Comparison of ENCODE assay signal across 26 cellular contexts in the genomic region with DNA sequence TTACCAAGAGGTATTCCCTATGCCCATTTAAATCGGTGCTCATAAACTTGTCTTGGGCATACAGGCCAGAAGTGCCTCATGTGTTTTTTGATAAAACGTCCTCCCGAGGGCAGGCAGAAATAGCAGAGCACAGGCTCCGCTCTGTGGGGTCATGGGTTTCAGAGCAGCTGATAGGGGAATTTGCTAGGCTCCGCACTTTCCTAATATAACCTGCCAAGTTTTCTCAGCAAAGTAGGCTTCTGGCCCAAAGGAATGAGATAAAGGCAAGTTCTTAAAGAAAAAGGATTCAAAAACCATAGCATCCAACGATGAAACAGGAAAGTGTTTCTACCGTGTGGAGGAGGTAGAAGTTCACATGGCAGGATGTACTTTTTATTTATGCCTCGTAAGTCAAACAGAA.
DNase-seq lines count a peak whose midpoint lies in the region; ATAC-seq and TF ChIP-seq lines count a peak whose summit lies in the region.
"Had no signal": no experiment of that assay in that cellular context is flagged by ENCODE, and none has a peak within 500 bp of the region (broad histone marks: within the 10 kb centered on the region; RNA-seq: fewer than 3 reads in every experiment).

No MANE protein-coding gene starts in this region.

- no peaks in the 10 kb centered on the region for H3K36me3 ChIP-seq in right atrium auricular region
- H3K36me3 ChIP-seq in ovary: no peaks in the 10 kb centered on the region
- H3K36me3 ChIP-seq in thyroid gland: no peaks in the 10 kb centered on the region
- no peaks in the 10 kb centered on the region for H3K36me3 ChIP-seq in lower lobe of right lung
- H3K36me3 ChIP-seq: cardiac muscle cell, esophagus muscularis mucosa, suprapubic skin had no signal

- DNase-seq in Right ventricle myocardium inferior (ENCODE audit: missing footprints): no peak
- DNase-seq in right atrium auricular region (ENCODE audit: low spot score): no peak
- DNase-seq in left kidney (ENCODE audit: low read depth, low spot score): peak; percentile 19
- DNase-seq in ovary: peak; percentile 32 to 68 (median 54)
- DNase-seq in thyroid gland: peak; percentile 23 to 61
- DNase-seq in lower lobe of right lung: no peak
- DNase-seq in NCI-H2196 (lab: John Stamatoyannopoulos, UW; ENCODE audit: unreplicated experiment): no peak
- DNase-seq: 8988T; activated CD8-positive, alpha-beta T cell treated with anti-CD3 and anti-CD28 coated beads for 36 hours; Calu3; endodermal cell; foreskin melanocyte; GM23248; HFFc6; Karpas-422; mammary epithelial cell; NCI-H146; NCI-H2107; SK-N-SH; stimulated activated CD4-positive, alpha-beta T cell treated with anti-CD3 and anti-CD28 coated beads, Interleukin-12 subunit alpha, Interleukin-12 subunit beta, amount 100 ng/mL, for 4 hours; stimulated activated CD4-positive, alpha-beta T cell treated with anti-CD3 and anti-CD28 coated beads, Interleukin-4, amount 100 ng/mL, for 1 hour; T-helper 17 cell had no signal

- no peak for TF ChIP-seq POLR2A in ovary (IDR thresholded peaks at IDR 0.05)
- no peak for TF ChIP-seq POLR2A in thyroid gland (IDR thresholded peaks at IDR 0.05)

- H3K27me3 ChIP-seq in right atrium auricular region (no peaks in the 10 kb centered on the region), ovary (no peaks in the 10 kb centered on the region), thyroid gland (no peaks in the 10 kb centered on the region), lower lobe of right lung (ENCODE audit: low read depth) (no peaks in the 10 kb centered on the region)
- H3K27me3 ChIP-seq: cardiac muscle cell, esophagus muscularis mucosa, suprapubic skin had no signal

- TF ChIP-seq EP300 in ovary (IDR thresholded peaks at IDR 0.05): no peak

- TF ChIP-seq CTCF in right atrium auricular region (IDR thresholded peaks at IDR 0.05): no peak
- TF ChIP-seq CTCF in ovary (IDR thresholded peaks at IDR 0.05): no peak
- TF ChIP-seq CTCF in thyroid gland (IDR thresholded peaks at IDR 0.05): no peak
- no peak for TF ChIP-seq CTCF in lower lobe of right lung (IDR thresholded peaks at IDR 0.05)

- H3K27ac ChIP-seq in right atrium auricular region (peak overlapping the region in 1 of 2 donors; percentile 11), ovary (peak overlapping the region in 1 of 2 donors; percentile 27), thyroid gland (peak overlapping the region in 2 of 3 donors; percentile 32 to 78), lower lobe of right lung (no peak overlapping the region)
- H3K27ac ChIP-seq: cardiac muscle cell, esophagus muscularis mucosa, GM23248, suprapubic skin had no signal

- H3K4me3 ChIP-seq in right atrium auricular region: no peak overlapping the region
- H3K4me3 ChIP-seq in ovary: no peak overlapping the region
- no peak overlapping the region for H3K4me3 ChIP-seq in thyroid gland (replicated peaks in 1 of 3)
- H3K4me3 ChIP-seq in lower lobe of right lung: no peak overlapping the region
- H3K4me3 ChIP-seq: cardiac muscle cell, esophagus muscularis mucosa, GM23248, suprapubic skin had no signal

- peaks cover 0 to 40% of the 10 kb centered on the region in 2 donors for H3K4me1 ChIP-seq in right atrium auricular region
- H3K4me1 ChIP-seq in ovary (ENCODE audit: insufficient read depth): peaks cover 16% of the 10 kb centered on the region
- peaks cover 31 to 35% of the 10 kb centered on the region in 2 donors for H3K4me1 ChIP-seq in thyroid gland
- peaks cover 43% of the 10 kb centered on the region for H3K4me1 ChIP-seq in lower lobe of right lung

- no peaks in the 10 kb centered on the region for H3K9me3 ChIP-seq in right atrium auricular region
- H3K9me3 ChIP-seq in ovary: no peaks in the 10 kb centered on the region
- H3K9me3 ChIP-seq in thyroid gland: no peaks in the 10 kb centered on the region
- H3K9me3 ChIP-seq in lower lobe of right lung: no peaks in the 10 kb centered on the region
- H3K9me3 ChIP-seq: esophagus muscularis mucosa, SK-N-SH, suprapubic skin had no signal

- intact Hi-C loops in Right ventricle myocardium inferior (cut with DNase I) (no loop called here), ovary (cut with DNase I) (no loop called here), thyroid gland (cut with DNase I) (no loop called here), lower lobe of right lung (cut with DNase I) (no loop called here)

- peak; percentile 62 for ATAC-seq in Right ventricle myocardium inferior
- no peak for ATAC-seq in lower lobe of right lung
- no peak for ATAC-seq in HG02973 (IDR thresholded peaks at IDR 0.05; ENCODE audit: unreplicated experiment)
- ATAC-seq: activated CD8-positive, alpha-beta T cell treated with anti-CD3 and anti-CD28 coated beads for 36 hours; T-helper 17 cell had no signal

- 2 to 4% (median 3%) methylated on average over 8 of the region's 8 CpGs for WGBS in ovary, 3 donors
- 23 to 27% methylated on average over 8 of the region's 8 CpGs for WGBS in thyroid gland, 2 donors

Comparison
In these comparisons a context has a peak if more than half of its experiments do, and no peak if none do; other contexts are left out.
1. DNase-seq: peak in left kidney (single experiment), ovary (5 of 5) and thyroid gland (2 of 2); none in Right ventricle myocardium inferior (single experiment), right atrium auricular region (single experiment), lower lobe of right lung (single experiment) and NCI-H2196 (single experiment).